ENCODE assay signal across 24 cellular contexts in genomic region chr9:105828596-105829213, GRCh38.
"Had no signal": no experiment of that assay in that cellular context is flagged by ENCODE, and none has a peak within 500 bp of the region (broad histone marks: within the 10 kb centered on the region; RNA-seq: fewer than 3 reads in every experiment).

No MANE protein-coding gene starts in this region.

- H3K36me3 ChIP-seq: heart right ventricle, lower lobe of right lung, neutrophil, right atrium auricular region, tibial artery had no signal

- H3K4me1 ChIP-seq: heart right ventricle, lower lobe of right lung, parathyroid adenoma, right atrium auricular region, testis, tibial artery had no signal

- H3K27me3 Mint-ChIP-seq: progenitor cell of endocrine pancreas; stimulated activated memory B cell treated with anti-CD40 and anti-IgM and Interleukin-4, amounts not matched to agents 10 μg/mL and 1 μg/mL and 100 μg/mL, for 72 hours; type B pancreatic cell had no signal

- H3K27ac Mint-ChIP-seq: memory B cell; natural killer cell; progenitor cell of endocrine pancreas; stimulated activated memory B cell treated with anti-CD40 and anti-IgM and Interleukin-4, amounts not matched to agents 10 μg/mL and 1 μg/mL and 100 μg/mL, for 72 hours; type B pancreatic cell had no signal

- H3K27ac ChIP-seq: coronary artery, heart right ventricle, lower lobe of right lung, neutrophil, parathyroid adenoma, right atrium auricular region, testis, tibial artery had no signal

- ATAC-seq: heart right ventricle; left ventricle myocardium superior; lower lobe of right lung; natural killer cell; sciatic nerve; stimulated activated memory B cell treated with anti-CD40 and anti-IgM and Interleukin-4, amounts not matched to agents 10 μg/mL and 1 μg/mL and 100 μg/mL, for 72 hours; stimulated activated naive CD8-positive, alpha-beta T cell treated with anti-CD3 and anti-CD28 coated beads, Interleukin-15, Interleukin-2, amounts not matched to agents 100 U/mL and 50 U/mL, for 24 hours had no signal

- H3K4me1 Mint-ChIP-seq: memory B cell; natural killer cell; stimulated activated memory B cell treated with anti-CD40 and anti-IgM and Interleukin-4, amounts not matched to agents 10 μg/mL and 1 μg/mL and 100 μg/mL, for 72 hours had no signal

- H3K9me3 ChIP-seq: lower lobe of right lung, neutrophil, testis had no signal

- H3K4me3 ChIP-seq: coronary artery, heart right ventricle, lower lobe of right lung, right atrium auricular region, testis, tibial artery had no signal

- DNase-seq: dermis blood vessel endothelial cell; effector memory CD4-positive, alpha-beta T cell; foreskin fibroblast; glutamatergic neuron; heart right ventricle; hippocampal formation; kidney glomerular epithelial cell; left ventricle myocardium superior; lower lobe of right lung; natural killer cell; stimulated activated CD4-positive, alpha-beta T cell treated with anti-CD3 and anti-CD28 coated beads, Interleukin-4, amount 100 ng/mL, for 4 hours; stimulated activated naive CD8-positive, alpha-beta T cell treated with anti-CD3 and anti-CD28 coated beads, Interleukin-15, Interleukin-2, amounts not matched to agents 100 U/mL and 50 U/mL, for 24 hours; substantia nigra; testis; tibial artery had no signal

- H2AFZ ChIP-seq: parathyroid adenoma had no signal

- H3K4me3 Mint-ChIP-seq: memory B cell; natural killer cell; stimulated activated memory B cell treated with anti-CD40 and anti-IgM and Interleukin-4, amounts not matched to agents 10 μg/mL and 1 μg/mL and 100 μg/mL, for 72 hours; type B pancreatic cell had no signal

- H3K27me3 ChIP-seq: heart right ventricle, neutrophil, right atrium auricular region, testis, tibial artery had no signal

- H3K9ac ChIP-seq: parathyroid adenoma had no signal

- H3K79me2 ChIP-seq: parathyroid adenoma had no signal

- H3K36me3 Mint-ChIP-seq: natural killer cell, type B pancreatic cell had no signal
